Comparison of ENCODE assay signal across 15 cellular contexts in genomic region chr5:150162142-150162513, GRCh38. TPM values are rescaled to one million over a fixed set of nuclear protein-coding genes. Genes with fewer than 3 reads are reported as not detected.
DNase-seq lines count a peak whose midpoint lies in the region; ATAC-seq and TF ChIP-seq lines count a peak whose summit lies in the region.
"Had no signal": no experiment of that assay in that cellular context is flagged by ENCODE, and none has a peak within 500 bp of the region (broad histone marks: within the 10 kb centered on the region; RNA-seq: fewer than 3 reads in every experiment).

No MANE protein-coding gene starts in this region.

- H3K9me3 ChIP-seq in right atrium auricular region (no peaks in the 10 kb centered on the region), colonic mucosa (no peaks in the 10 kb centered on the region), neural progenitor cell (ENCODE audit: low read depth) (no peaks in the 10 kb centered on the region), vagina (no peaks in the 10 kb centered on the region)
- H3K9me3 ChIP-seq: thyroid gland had no signal

- peaks cover 42% of the 10 kb centered on the region for H3K4me1 Mint-ChIP-seq in neural progenitor cell

- H3K27me3 ChIP-seq in right atrium auricular region (no peaks in the 10 kb centered on the region), colonic mucosa (peaks cover 2% of the 10 kb centered on the region), neural progenitor cell (peaks cover 38% of the 10 kb centered on the region), vagina (no peaks in the 10 kb centered on the region)
- H3K27me3 ChIP-seq: thyroid gland had no signal

- H3K36me3 ChIP-seq in right atrium auricular region (no peaks in the 10 kb centered on the region), colonic mucosa (no peaks in the 10 kb centered on the region), neural progenitor cell (no peaks in the 10 kb centered on the region), vagina (no peaks in the 10 kb centered on the region)
- H3K36me3 ChIP-seq: thyroid gland had no signal

- H3F3A ChIP-seq in neural progenitor cell (ENCODE audit: low read depth) = peaks cover 5% of the 10 kb centered on the region

- intact Hi-C loops in Right ventricle myocardium inferior (cut with DNase I) (loop anchor here (10.0 kb wide), 1 partner anchor 273 kb away; no protein-coding TSS in a partner anchor), colonic mucosa (cut with DNase I) (no loop called here), vagina (cut with DNase I) (loop anchor here (5.0 kb wide), 1 partner anchor 55 kb away; no protein-coding TSS in a partner anchor)

- H3K9ac ChIP-seq in colonic mucosa (ENCODE audit: low read depth in 2 of 2, low read length in 2 of 2) (peak overlapping the region in 1 of 2 donors; percentile 73), neural progenitor cell (no peak overlapping the region)
- H3K9ac ChIP-seq: parathyroid adenoma had no signal

- no peak overlapping the region for H3K27ac Mint-ChIP-seq in neural progenitor cell
- H3K27ac Mint-ChIP-seq: activated T-helper 2 cell treated with anti-CD3 and anti-CD28 coated beads, Interferon-gamma antibody, Interleukin-2, Interleukin-4, amounts not matched to agents 10 μg/mL and 5 μg/mL and 100 μg/mL, durations not matched to agents 14 hours and 24 hours and 36 hours had no signal

- peaks cover 0 to 68% of the 10 kb centered on the region in 2 donors for H3K4me1 ChIP-seq in right atrium auricular region
- H3K4me1 ChIP-seq in colonic mucosa = peaks cover 20% of the 10 kb centered on the region
- peaks cover 12% of the 10 kb centered on the region for H3K4me1 ChIP-seq in neural progenitor cell
- peaks cover 79% of the 10 kb centered on the region for H3K4me1 ChIP-seq in vagina
- H3K4me1 ChIP-seq: parathyroid adenoma had no signal

- peaks cover 23% of the 10 kb centered on the region for H3K27me3 Mint-ChIP-seq in neural progenitor cell (ENCODE audit: insufficient read depth, low read depth)

- H3K79me2 ChIP-seq in neural progenitor cell (ENCODE audit: low read depth) = no peaks in the 10 kb centered on the region
- H3K79me2 ChIP-seq: parathyroid adenoma had no signal

- H3K27ac ChIP-seq in right atrium auricular region (peak overlapping the region; percentile 60 to 87), colonic mucosa (peak overlapping the region; percentile 89), neural progenitor cell (no peak overlapping the region), vagina (peak overlapping the region; percentile 83)
- H3K27ac ChIP-seq: parathyroid adenoma, thyroid gland had no signal

- ATAC-seq in Right ventricle myocardium inferior = no peak
- ATAC-seq in GM18868 (IDR thresholded peaks at IDR 0.05; ENCODE audit: unreplicated experiment) = no peak
- no peak for ATAC-seq in HG03139 (IDR thresholded peaks at IDR 0.05; ENCODE audit: unreplicated experiment)

- H3K4me3 Mint-ChIP-seq in neural progenitor cell = peak overlapping the region; percentile 27
- H3K4me3 Mint-ChIP-seq: CD4-positive, CD25-positive, alpha-beta regulatory T cell had no signal

- no peaks in the 10 kb centered on the region for H4K20me1 ChIP-seq in neural progenitor cell (ENCODE audit: low read depth)

- no peak for DNase-seq in right atrium auricular region (ENCODE audit: low spot score)
- DNase-seq in Right ventricle myocardium inferior (ENCODE audit: missing footprints) = no peak
- DNase-seq in colonic mucosa = peak; percentile 92
- no peak for DNase-seq in neural progenitor cell (ENCODE audit: low spot score)
- no peak for DNase-seq in vagina (ENCODE audit: extremely low spot score in 2 of 2)
- no peak for DNase-seq in NCI-H128 (lab: John Stamatoyannopoulos, UW; ENCODE audit: unreplicated experiment)

- no peak overlapping the region for H2AFZ ChIP-seq in neural progenitor cell (replicated peaks)
- H2AFZ ChIP-seq: parathyroid adenoma had no signal

- H3K36me3 Mint-ChIP-seq in neural progenitor cell = no peaks in the 10 kb centered on the region
- H3K36me3 Mint-ChIP-seq: CD4-positive, CD25-positive, alpha-beta regulatory T cell had no signal

- no peaks in the 10 kb centered on the region for H3K9me3 Mint-ChIP-seq in neural progenitor cell
- H3K9me3 Mint-ChIP-seq: activated T-helper 2 cell treated with anti-CD3 and anti-CD28 coated beads, Interferon-gamma antibody, Interleukin-2, Interleukin-4, amounts not matched to agents 10 μg/mL and 5 μg/mL and 100 μg/mL, durations not matched to agents 14 hours and 24 hours and 36 hours; CD4-positive, CD25-positive, alpha-beta regulatory T cell had no signal

- H3K4me3 ChIP-seq in right atrium auricular region = no peak overlapping the region
- H3K4me3 ChIP-seq in colonic mucosa = no peak overlapping the region
- H3K4me3 ChIP-seq in neural progenitor cell = no peak overlapping the region
- H3K4me3 ChIP-seq in vagina = no peak overlapping the region
- H3K4me3 ChIP-seq: thyroid gland had no signal

- no peak for TF ChIP-seq POLR2A in vagina (IDR thresholded peaks at IDR 0.05)

- no peak overlapping the region for H3K4me2 ChIP-seq in neural progenitor cell

- TF ChIP-seq CTCF in right atrium auricular region (IDR thresholded peaks at IDR 0.05) (no peak), colonic mucosa (IDR thresholded peaks at IDR 0.05) (no peak), neural progenitor cell (IDR thresholded peaks at IDR 0.05) (no peak), vagina (IDR thresholded peaks at IDR 0.05) (no peak)

RNA-seq across cellular contexts. Expression of gene CDX1, which starts 4.5 kb away (rescaled TPM):
- not detected for total RNA-seq in right atrium auricular region
- total RNA-seq in Right ventricle myocardium inferior = not detected
- total RNA-seq in colonic mucosa = 100 to 1,000 TPM; 299 to 498 TPM
- not detected in 2 replicates for total RNA-seq in neural progenitor cell (ENCODE audit: low replicate concordance)
- not detected for total RNA-seq in vagina
- total RNA-seq: activated CD8-positive, alpha-beta memory T cell treated with anti-CD3 and anti-CD28 coated beads for 36 hours; activated T-helper 2 cell treated with anti-CD3 and anti-CD28 coated beads, Interferon-gamma antibody, Interleukin-2, Interleukin-4, amounts not matched to agents 10 μg/mL and 5 μg/mL and 100 μg/mL, durations not matched to agents 14 hours and 24 hours and 36 hours; CD4-positive, CD25-positive, alpha-beta regulatory T cell; NCI-H460; thyroid gland had no signal

RNA-seq across cellular contexts. Expression of gene PDGFRB, which starts 6.5 kb away (rescaled TPM):
- total RNA-seq in right atrium auricular region (10 to 100 TPM; 68.3 to 68.7 TPM), Right ventricle myocardium inferior (57.2 TPM), colonic mucosa (10 to 100 TPM in 1 of 2 donors, 1 to 10 TPM in 1; 8.6 to 18.1 TPM), neural progenitor cell (ENCODE audit: low replicate concordance) (8.9 and 16.6 TPM in 2 replicates), vagina (173 TPM)
- total RNA-seq: CD4-positive, CD25-positive, alpha-beta regulatory T cell had no signal

RNA-seq across cellular contexts. Expression of gene SLC6A7, which starts 27.7 kb away (rescaled TPM):
- total RNA-seq in right atrium auricular region (not detected), Right ventricle myocardium inferior (not detected), colonic mucosa (10 to 100 TPM in 1 of 2 donors, 1 to 10 TPM in 1; 5.0 to 24.9 TPM), neural progenitor cell (ENCODE audit: low replicate concordance) (not detected in 2 replicates), vagina (0.25 TPM)
- total RNA-seq: activated CD8-positive, alpha-beta memory T cell treated with anti-CD3 and anti-CD28 coated beads for 36 hours; activated T-helper 2 cell treated with anti-CD3 and anti-CD28 coated beads, Interferon-gamma antibody, Interleukin-2, Interleukin-4, amounts not matched to agents 10 μg/mL and 5 μg/mL and 100 μg/mL, durations not matched to agents 14 hours and 24 hours and 36 hours; CD4-positive, CD25-positive, alpha-beta regulatory T cell; left lobe of liver; thyroid gland had no signal

Comparison
In these comparisons a context has a peak if more than half of its experiments do, and no peak if none do; other contexts are left out.
1. RNA of gene CDX1, which starts 4.5 kb away (total RNA-seq): 299 to 498 TPM in colonic mucosa; not detected in vagina (single experiment), not detected in right atrium auricular region, not detected in Right ventricle myocardium inferior (single experiment) and not detected in neural progenitor cell; every median in the first group is over 100 times any median in the second.